18 cellular contexts compared by ENCODE assay signal in genomic region chr4:82491251-82491960, GRCh38.
A peak's percentile ranks its signal among the peaks of the same experiment; 100 is the strongest.
DNase-seq lines count a peak whose midpoint lies in the region; ATAC-seq lines count a peak whose summit lies in the region.
"Had no signal": no experiment of that assay in that cellular context is flagged by ENCODE, and none has a peak within 500 bp of the region (broad histone marks: within the 10 kb centered on the region; RNA-seq: fewer than 3 reads in every experiment).

No MANE protein-coding gene starts in this region.

- no peaks in the 10 kb centered on the region; the same call in 1 of the 2 replicates for H3K9me3 ChIP-seq in SJCRH30 (replicated peaks)

- intact Hi-C loops in sciatic nerve (cut with DNase I) = no loop called here

- DNase-seq in NCI-H510A treated with DMSO at 0.1 percent for 48 hours (lab: John Stamatoyannopoulos, UW) (peak; percentile 44), NCI-H510A (lab: John Stamatoyannopoulos, UW) (no peak), NCI-H146 (lab: John Stamatoyannopoulos, UW) (peak; percentile 86), SJCRH30 (peak; percentile 58 to 72), sciatic nerve (ENCODE audit: low spot score) (no peak)
- DNase-seq in effector CD4-positive, alpha-beta T cell = no peak
- DNase-seq: activated CD4-positive, alpha-beta T cell treated with anti-CD3 and anti-CD28 coated beads, Interleukin-2, amount 50 U/mL, for 1 hour; activated T-cell treated with anti-CD3 and anti-CD28 coated beads, Interleukin-2, amount 50 U/mL, for 1 hour; brain microvascular endothelial cell; Calu3; hypothalamus; KG1; NCI-H187 had no signal

- H3K4me1 ChIP-seq in SJCRH30 = peaks cover 21% of the 10 kb centered on the region
- H3K4me1 ChIP-seq: parathyroid adenoma had no signal

- H3K4me3 ChIP-seq in SJCRH30 = no peak overlapping the region
- H3K4me3 ChIP-seq: smooth muscle cell had no signal

- no peaks in the 10 kb centered on the region for H3K27me3 ChIP-seq in SJCRH30
- H3K27me3 ChIP-seq: brain microvascular endothelial cell had no signal

- ATAC-seq in sciatic nerve = peak; percentile 36
- ATAC-seq in HG02763 (IDR thresholded peaks at IDR 0.05; ENCODE audit: unreplicated experiment) = no peak
- ATAC-seq in GM18870 (IDR thresholded peaks at IDR 0.05; ENCODE audit: unreplicated experiment) = no peak
- ATAC-seq: stimulated activated effector memory CD8-positive, alpha-beta T cell treated with anti-CD3 and anti-CD28 coated beads, Interleukin-12 subunit alpha, Interleukin-12 subunit beta, amount 100 ng/mL, for 72 hours had no signal

- H3K27ac ChIP-seq in SJCRH30 = peak overlapping the region; percentile 22; the same call in 1 of the 2 replicates
- H3K27ac ChIP-seq: brain microvascular endothelial cell, parathyroid adenoma had no signal

- no peaks in the 10 kb centered on the region; the same call in 1 of the 2 replicates for H3K36me3 ChIP-seq in SJCRH30
- H3K36me3 ChIP-seq: brain microvascular endothelial cell had no signal

Comparison
In these comparisons a context has a peak if more than half of its experiments do, and no peak if none do; other contexts are left out.
1. DNase-seq: peak in NCI-H510A treated with DMSO at 0.1 percent for 48 hours (single experiment), NCI-H146 (single experiment) and SJCRH30 (2 of 2); none in NCI-H510A (single experiment), sciatic nerve (single experiment) and effector CD4-positive, alpha-beta T cell (single experiment).